ENCODE assay signal across 1 cellular context in the genomic region with DNA sequence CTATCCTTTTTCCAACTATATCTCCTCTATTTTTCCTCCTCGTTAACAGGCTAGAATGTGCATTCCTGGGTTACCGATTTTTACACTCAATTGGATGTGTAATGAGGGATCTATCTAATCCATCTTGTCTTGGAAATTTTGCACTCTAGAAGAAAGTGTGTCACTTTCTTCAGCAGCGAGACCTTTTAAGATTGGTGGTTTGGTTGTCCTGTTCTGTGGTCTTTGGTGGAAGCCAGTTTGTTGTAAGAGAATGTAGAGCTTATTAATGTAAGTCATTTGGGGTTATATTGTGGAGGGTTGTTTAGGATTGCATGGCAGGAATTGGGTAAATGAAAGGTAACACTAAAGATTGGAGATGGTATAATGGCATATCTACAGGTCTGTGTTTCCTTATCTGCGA.
TF ChIP-seq lines count a peak whose summit lies in the region.

No MANE protein-coding gene starts in this region.

TF ChIP-seq in WTC11, 78 proteins besides CTCF, POLR2A, EP300 and RAD21 (continued from another document):
- no peak for TF ChIP-seq USF2 (CRISPR knock-in tag; IDR thresholded peaks at IDR 0.05)
- TF ChIP-seq SOX15 (CRISPR knock-in tag; IDR thresholded peaks at IDR 0.05) = no peak
- no peak for TF ChIP-seq RORB (CRISPR knock-in tag; IDR thresholded peaks at IDR 0.05)
